ENCODE assay signal across 10 cellular contexts in genomic region chr4:102824398-102824797, GRCh38.
DNase-seq lines count a peak whose midpoint lies in the region; ATAC-seq and TF ChIP-seq lines count a peak whose summit lies in the region.
"Had no signal": no experiment of that assay in that cellular context is flagged by ENCODE, and none has a peak within 500 bp of the region (broad histone marks: within the 10 kb centered on the region; RNA-seq: fewer than 3 reads in every experiment).

No MANE protein-coding gene starts in this region.

- no peak overlapping the region for H3K27ac Mint-ChIP-seq in activated T-cell treated with anti-CD3 and anti-CD28 coated beads, Interleukin-2, amount 50 U/mL, for 24 hours

- no peaks in the 10 kb centered on the region for H3K27me3 Mint-ChIP-seq in activated T-cell treated with anti-CD3 and anti-CD28 coated beads, Interleukin-2, amount 50 U/mL, for 24 hours
- H3K27me3 Mint-ChIP-seq: naive B cell had no signal

- H3K27me3 ChIP-seq in BLaER1 (no peaks in the 10 kb centered on the region), neuron (ENCODE audit: insufficient read depth, low read length) (no peaks in the 10 kb centered on the region)
- H3K27me3 ChIP-seq in effector memory CD4-positive, alpha-beta T cell (replicated peaks; ENCODE audit: control insufficient read depth, insufficient read depth, low read length, poor library complexity, severe bottlenecking): no peaks in the 10 kb centered on the region

- H3K36me3 Mint-ChIP-seq in activated T-cell treated with anti-CD3 and anti-CD28 coated beads, Interleukin-2, amount 50 U/mL, for 24 hours (ENCODE audit: low read depth): peaks cover 5% of the 10 kb centered on the region

- no peak for TF ChIP-seq CTCF in LNCaP clone FGC (IDR thresholded peaks at IDR 0.05; ENCODE audit: control insufficient read depth, extremely low read depth, insufficient read depth)

- H3K9me3 ChIP-seq in BLaER1: no peaks in the 10 kb centered on the region
- H3K9me3 ChIP-seq in effector memory CD4-positive, alpha-beta T cell (ENCODE audit: control insufficient read depth, low read length): no peaks in the 10 kb centered on the region
- H3K9me3 ChIP-seq in neuron (ENCODE audit: low read length): no peaks in the 10 kb centered on the region

- H3K9me3 Mint-ChIP-seq in activated T-cell treated with anti-CD3 and anti-CD28 coated beads, Interleukin-2, amount 50 U/mL, for 24 hours: no peaks in the 10 kb centered on the region
- H3K9me3 Mint-ChIP-seq: activated T-cell treated with anti-CD3 and anti-CD28 coated beads, Interleukin-2, amount 50 U/mL, for 4 hours had no signal

- H2AFZ ChIP-seq in neuron (ENCODE audit: low read depth, low read length): no peak overlapping the region

- DNase-seq in LNCaP clone FGC (ENCODE audit: low read depth) (no peak), NCI-H2081 (lab: John Stamatoyannopoulos, UW) (no peak)
- DNase-seq in effector memory CD4-positive, alpha-beta T cell: no peak
- no peak for DNase-seq in activated T-cell treated with anti-CD3 and anti-CD28 coated beads, Interleukin-2, amount 50 U/mL, for 24 hours
- DNase-seq: activated T-cell treated with anti-CD3 and anti-CD28 coated beads, Interleukin-2, amount 50 U/mL, for 4 hours; naive B cell had no signal

- peak overlapping the region; percentile 90 for H3K4me3 ChIP-seq in BLaER1
- H3K4me3 ChIP-seq in LNCaP clone FGC (ENCODE audit: low read depth, low read length): peak overlapping the region; percentile 76
- H3K4me3 ChIP-seq in effector memory CD4-positive, alpha-beta T cell (ENCODE audit: insufficient read depth, low read depth, low read length, poor library complexity, severe bottlenecking): peak overlapping the region; percentile 85
- peak overlapping the region; percentile 86 for H3K4me3 ChIP-seq in neuron (ENCODE audit: low read length)

- peak overlapping the region; percentile 100 for H3K27ac ChIP-seq in BLaER1
- peak overlapping the region; percentile 100 for H3K27ac ChIP-seq in effector memory CD4-positive, alpha-beta T cell (ENCODE audit: insufficient read depth, low read length, poor library complexity, severe bottlenecking)

- peaks cover 74% of the 10 kb centered on the region for H4K20me1 ChIP-seq in BLaER1

- peak overlapping the region; percentile 100 for H3K9ac ChIP-seq in BLaER1

- H3K4me1 Mint-ChIP-seq in activated T-cell treated with anti-CD3 and anti-CD28 coated beads, Interleukin-2, amount 50 U/mL, for 24 hours (ENCODE audit: low read depth): peaks cover 56% of the 10 kb centered on the region

- peak overlapping the region; percentile 84 for H3K4me2 ChIP-seq in BLaER1

- no peak overlapping the region for H3K4me3 Mint-ChIP-seq in activated T-cell treated with anti-CD3 and anti-CD28 coated beads, Interleukin-2, amount 50 U/mL, for 24 hours
- H3K4me3 Mint-ChIP-seq: activated T-cell treated with anti-CD3 and anti-CD28 coated beads, Interleukin-2, amount 50 U/mL, for 4 hours had no signal

- peaks cover 44% of the 10 kb centered on the region for H3K36me3 ChIP-seq in BLaER1
- H3K36me3 ChIP-seq in effector memory CD4-positive, alpha-beta T cell (ENCODE audit: control insufficient read depth, insufficient read depth, low read length): peaks cover 4% of the 10 kb centered on the region
- H3K36me3 ChIP-seq in neuron (ENCODE audit: insufficient read depth, low read length): peaks cover 41% of the 10 kb centered on the region

- no peak for ATAC-seq in GM21423 (IDR thresholded peaks at IDR 0.05; ENCODE audit: unreplicated experiment)
- no peak for ATAC-seq in HG02981 (IDR thresholded peaks at IDR 0.05; ENCODE audit: unreplicated experiment)
- ATAC-seq: activated T-cell treated with anti-CD3 and anti-CD28 coated beads, Interleukin-2, amount 50 U/mL, for 4 hours had no signal

- peaks cover 37% of the 10 kb centered on the region for H3K4me1 ChIP-seq in BLaER1
- peaks cover 19% of the 10 kb centered on the region for H3K4me1 ChIP-seq in effector memory CD4-positive, alpha-beta T cell (ENCODE audit: control insufficient read depth, insufficient read depth, low read length, poor library complexity, severe bottlenecking)
- peaks cover 24% of the 10 kb centered on the region for H3K4me1 ChIP-seq in neuron (ENCODE audit: insufficient read depth, low read length)
